Comparison of ENCODE assay signal across 12 cellular contexts in genomic region chr7:6221340-6222319, GRCh38. TPM values are rescaled to one million over a fixed set of nuclear protein-coding genes. Genes with fewer than 3 reads are reported as not detected.
A peak's percentile ranks its signal among the peaks of the same experiment; 100 is the strongest.
DNase-seq lines count a peak whose midpoint lies in the region; ATAC-seq, FAIRE-seq and TF ChIP-seq lines count a peak whose summit lies in the region.
"Had no signal": no experiment of that assay in that cellular context is flagged by ENCODE, and none has a peak within 500 bp of the region (broad histone marks: within the 10 kb centered on the region; RNA-seq: fewer than 3 reads in every experiment).

No MANE protein-coding gene starts in this region.

- peaks cover 13% of the 10 kb centered on the region for H3K4me1 Mint-ChIP-seq in activated CD8-positive, alpha-beta T cell treated with anti-CD3 and anti-CD28 coated beads, Interleukin-2, amount 10 ng/mL, durations not matched to agents 7 days and 5 days (ENCODE audit: low read depth)
- H3K4me1 Mint-ChIP-seq: GM23338 had no signal

- H3K27ac ChIP-seq in A549 = peak overlapping the region; percentile 38 to 41; a peak in 4 of 6 replicates
- H3K27ac ChIP-seq: suprapubic skin had no signal

- H3K4me1 ChIP-seq in A549 = peaks cover 81% of the 10 kb centered on the region

- H3K27ac Mint-ChIP-seq in activated CD8-positive, alpha-beta T cell treated with anti-CD3 and anti-CD28 coated beads, Interleukin-2, amount 10 ng/mL, durations not matched to agents 7 days and 5 days = peak overlapping the region; percentile 34
- H3K27ac Mint-ChIP-seq: GM23338 had no signal

- TF ChIP-seq POLR2A in A549 (IDR thresholded peaks at IDR 0.05; ENCODE audit: low read length) = no peak

- 81% methylated on average over 9 of the region's 9 CpGs for WGBS in A549 (ENCODE audit: missing lambda C conversion rate)

- H3K27me3 Mint-ChIP-seq in activated CD8-positive, alpha-beta T cell treated with anti-CD3 and anti-CD28 coated beads, Interleukin-2, amount 10 ng/mL, durations not matched to agents 7 days and 5 days (ENCODE audit: low read depth) = peaks cover 21% of the 10 kb centered on the region

- no peak overlapping the region for H3K4me3 Mint-ChIP-seq in activated CD8-positive, alpha-beta T cell treated with anti-CD3 and anti-CD28 coated beads, Interleukin-2, amount 10 ng/mL, durations not matched to agents 7 days and 5 days
- H3K4me3 Mint-ChIP-seq: GM23338, neural crest cell had no signal

- POLR2A ChIA-PET in A549 (lab: Yijun Ruan, JAX) = no interaction called here
- POLR2A ChIA-PET in activated CD8-positive, alpha-beta T cell treated with anti-CD3 and anti-CD28 coated beads, Interleukin-2, amount 10 ng/mL, durations not matched to agents 7 days and 5 days (lab: Charles Lee) = no interaction called here

- H3K4me2 ChIP-seq in A549 = peak overlapping the region; percentile 45
- H3K4me2 ChIP-seq: GM23338 had no signal

- no peaks in the 10 kb centered on the region for H3K9me3 Mint-ChIP-seq in activated CD8-positive, alpha-beta T cell treated with anti-CD3 and anti-CD28 coated beads, Interleukin-2, amount 10 ng/mL, durations not matched to agents 7 days and 5 days (ENCODE audit: insufficient read depth)

- DNase-seq in A549 (ENCODE audit: low read depth in 1 of 2, low spot score in 1 of 2) = peak in 1 of 2 experiments; percentile 16
- peak; percentile 36 for DNase-seq in activated CD8-positive, alpha-beta T cell treated with anti-CD3 and anti-CD28 coated beads, Interleukin-2, amount 10 ng/mL, durations not matched to agents 7 days and 5 days
- peak; percentile 55 for DNase-seq in iris pigment epithelial cell (ENCODE audit: low read depth)
- DNase-seq in COR-L47 (lab: John Stamatoyannopoulos, UW) = no peak
- no peak for DNase-seq in inferior parietal cortex (ENCODE audit: extremely low spot score)
- DNase-seq in NCI-H2107 (lab: John Stamatoyannopoulos, UW) = no peak
- DNase-seq: DMS 273 treated with DMSO at 0.1 percent for 48 hours had no signal

- CTCF ChIA-PET in A549 (lab: Yijun Ruan, JAX) = interaction anchor here (0.7 to 0.8 kb wide), 2 partner anchors 61 to 198 kb away, joined by 3 read pairs; no protein-coding TSS in a partner anchor
- CTCF ChIA-PET in activated CD8-positive, alpha-beta T cell treated with anti-CD3 and anti-CD28 coated beads, Interleukin-2, amount 10 ng/mL, durations not matched to agents 7 days and 5 days (lab: Charles Lee) = no interaction called here

- H3K36me3 Mint-ChIP-seq in activated CD8-positive, alpha-beta T cell treated with anti-CD3 and anti-CD28 coated beads, Interleukin-2, amount 10 ng/mL, durations not matched to agents 7 days and 5 days (ENCODE audit: low read depth) = no peaks in the 10 kb centered on the region

- TF ChIP-seq RAD21 in A549 (conservative IDR thresholded peaks at IDR 0.05 in 1 of 2, IDR thresholded peaks at IDR 0.05 in 1 of 2) = no peak

- no peak for TF ChIP-seq EP300 in A549 (IDR thresholded peaks at IDR 0.05)

- H3K4me3 ChIP-seq in A549 = no peak overlapping the region
- H3K4me3 ChIP-seq: GM23338, suprapubic skin had no signal

- TF ChIP-seq CTCF in A549 (IDR thresholded peaks at IDR 0.05) = no peak

- H3K9me3 ChIP-seq in A549 = no peaks in the 10 kb centered on the region
- H3K9me3 ChIP-seq: suprapubic skin had no signal

- ATAC-seq in A549 (peak; percentile 27 to 55; a peak in 3 of 6 replicates), HG03378 (IDR thresholded peaks at IDR 0.05; ENCODE audit: unreplicated experiment) (peak; percentile 65), GM18861 (IDR thresholded peaks at IDR 0.05; ENCODE audit: unreplicated experiment) (no peak)
- ATAC-seq in activated CD8-positive, alpha-beta T cell treated with anti-CD3 and anti-CD28 coated beads, Interleukin-2, amount 10 ng/mL, durations not matched to agents 7 days and 5 days = peak; percentile 90
- ATAC-seq: GM23338 had no signal

- FAIRE-seq in A549 (lab: Jason Lieb, UNC) = no peak

TF ChIP-seq in A549, 52 proteins besides CTCF, POLR2A, EP300 and RAD21:
- no peak for TF ChIP-seq RNF2 (IDR thresholded peaks at IDR 0.05; ENCODE audit: borderline replicate concordance, low read depth)
- TF ChIP-seq RCOR1 (IDR thresholded peaks at IDR 0.05; ENCODE audit: low read depth, low read length) = no peak
- TF ChIP-seq USF2 (IDR thresholded peaks at IDR 0.05) = no peak
- TF ChIP-seq NFE2L2 (conservative IDR thresholded peaks at IDR 0.05; ENCODE audit: low read length) = no peak
- TF ChIP-seq FOSL2 (IDR thresholded peaks at IDR 0.05) = no peak
- TF ChIP-seq FOSL2 (CRISPR knock-in tag; IDR thresholded peaks at IDR 0.05) = no peak
- no peak for TF ChIP-seq CHD4 (IDR thresholded peaks at IDR 0.05; ENCODE audit: borderline replicate concordance)
- TF ChIP-seq CEBPB (IDR thresholded peaks at IDR 0.05) = peak in 1 of 2 experiments; percentile 35; a peak in 2 of 4 replicates

RNA-seq across cellular contexts. Expression of gene CYTH3, which starts 50.8 kb away (rescaled TPM):
- polyA plus RNA-seq in A549 (2011; rRNA removed) (15.5 and 18.6 TPM in 2 replicates), A549 (2017; fragmentation: RNase III; extraction: RNeasy Plus Mini Kit Qiagen cat#74134 plus additional on column Dnase treatment) (22.0 to 24.2 TPM (median 22.9 TPM) in 3 replicates)
- polyA plus RNA-seq in A549 (2012; cell fraction: cytosol; rRNA removed) = 30.6 and 31.2 TPM in 2 replicates
- polyA plus RNA-seq in A549 (2012; cell fraction: nucleus; rRNA removed) = 86.5 and 97.8 TPM in 2 replicates
- polyA minus RNA-seq in A549 (2011; rRNA and poly(A)+ RNA removed) = 12.8 and 15.3 TPM in 2 replicates
- total RNA-seq in activated CD8-positive, alpha-beta T cell treated with anti-CD3 and anti-CD28 coated beads, Interleukin-2, amount 10 ng/mL, durations not matched to agents 7 days and 5 days = 1 to 10 TPM; 1.9 to 2.3 TPM

Comparison
In these comparisons a context has a peak if more than half of its experiments do, and no peak if none do; other contexts are left out.
1. DNase-seq: peak in activated CD8-positive, alpha-beta T cell treated with anti-CD3 and anti-CD28 coated beads, Interleukin-2, amount 10 ng/mL, durations not matched to agents 7 days and 5 days (single experiment) and iris pigment epithelial cell (single experiment); none in COR-L47 (single experiment), inferior parietal cortex (single experiment) and NCI-H2107 (single experiment).